In genomic region chr17:2028234-2028614, GRCh38 we compare ENCODE assay signal across 1 cellular context.
TF ChIP-seq lines count a peak whose summit lies in the region.

No MANE protein-coding gene starts in this region.

TF ChIP-seq in IMR-90, 13 proteins besides CTCF, POLR2A, EP300 and RAD21:
- TF ChIP-seq ELK1 (IDR thresholded peaks at IDR 0.05; ENCODE audit: borderline replicate concordance, low read depth, low read length) (no peak), USF2 (IDR thresholded peaks at IDR 0.05; ENCODE audit: low read depth, low read length) (no peak), SMC3 (IDR thresholded peaks at IDR 0.05; ENCODE audit: low read depth, low read length) (no peak), MAZ (IDR thresholded peaks at IDR 0.05; ENCODE audit: borderline replicate concordance, low read depth, low read length) (no peak)
TF ChIP-seq in IMR-90: peak in this region for 0.
